Comparison of ENCODE assay signal across 17 cellular contexts in the genomic region with DNA sequence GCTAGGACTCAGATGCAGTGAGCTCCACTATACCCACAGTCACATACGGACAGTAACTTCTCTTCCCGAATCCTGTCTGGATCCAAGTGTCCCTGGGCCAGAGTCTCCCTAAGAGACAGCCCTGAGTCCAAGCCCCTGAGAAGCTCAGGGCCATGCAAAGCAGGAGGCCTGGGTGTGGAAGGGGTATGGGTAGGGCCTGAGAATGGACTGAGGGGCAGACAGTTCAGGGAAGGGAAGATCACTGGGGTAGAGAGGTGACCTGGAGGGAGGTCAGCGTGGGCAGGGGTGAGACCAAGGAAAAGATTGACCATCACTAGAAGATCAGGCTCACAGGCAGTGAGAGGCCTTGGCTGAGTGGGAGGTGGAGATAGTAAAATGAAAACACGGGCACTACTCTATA. TPM values are rescaled to one million over a fixed set of nuclear protein-coding genes. Genes with fewer than 3 reads are reported as not detected.
DNase-seq lines count a peak whose midpoint lies in the region; ATAC-seq and TF ChIP-seq lines count a peak whose summit lies in the region.
"Had no signal": no experiment of that assay in that cellular context is flagged by ENCODE, and none has a peak within 500 bp of the region (broad histone marks: within the 10 kb centered on the region; RNA-seq: fewer than 3 reads in every experiment).

No MANE protein-coding gene starts in this region.

- peak overlapping the region; percentile 0 for H3K4me3 Mint-ChIP-seq in glutamatergic neuron (ENCODE audit: unreplicated experiment)
- H3K4me3 Mint-ChIP-seq: CD4-positive, CD25-positive, alpha-beta regulatory T cell; H9 had no signal

- H3K9me3 Mint-ChIP-seq in glutamatergic neuron (ENCODE audit: unreplicated experiment), result peaks cover 4% of the 10 kb centered on the region
- H3K9me3 Mint-ChIP-seq: H9 had no signal

- H3K9me3 ChIP-seq in AG04450 (ENCODE audit: control insufficient read depth, insufficient read depth, low read length) (peaks cover 3% of the 10 kb centered on the region), thyroid gland (no peaks in the 10 kb centered on the region)
- H3K9me3 ChIP-seq in effector memory CD4-positive, alpha-beta T cell (ENCODE audit: control insufficient read depth, low read length), result no peaks in the 10 kb centered on the region

- no peak for ATAC-seq in GM19395 (IDR thresholded peaks at IDR 0.05; ENCODE audit: unreplicated experiment)

- no peak overlapping the region for H3K27ac Mint-ChIP-seq in glutamatergic neuron (ENCODE audit: unreplicated experiment)
- H3K27ac Mint-ChIP-seq: CD4-positive, CD25-positive, alpha-beta regulatory T cell had no signal

- H3K4me1 Mint-ChIP-seq in glutamatergic neuron (ENCODE audit: low read depth, unreplicated experiment), result peaks cover 35% of the 10 kb centered on the region

- H3K36me3 Mint-ChIP-seq in glutamatergic neuron (ENCODE audit: unreplicated experiment), result peaks cover 13% of the 10 kb centered on the region

- DNase-seq in AG04450 (ENCODE audit: low read depth, low spot score) (no peak), RWPE1 (ENCODE audit: low spot score) (no peak), glutamatergic neuron (no peak), thyroid gland (no peak)
- DNase-seq in effector memory CD4-positive, alpha-beta T cell, result no peak
- no peak for DNase-seq in activated T-cell treated with anti-CD3 and anti-CD28 coated beads, Interleukin-2, amount 50 U/mL, for 48 hours
- DNase-seq: ACHN; Calu3; CD4-positive, CD25-positive, alpha-beta regulatory T cell; H9; NCI-H1105 treated with DMSO at 0.1 percent for 48 hours; NCI-H1694 treated with DMSO at 0.1 percent for 48 hours; NCI-H2107; NCI-H2227 treated with DMSO at 0.1 percent for 48 hours; NCI-H524 had no signal

- no peaks in the 10 kb centered on the region for H3K36me3 ChIP-seq in thyroid gland
- no peaks in the 10 kb centered on the region for H3K36me3 ChIP-seq in effector memory CD4-positive, alpha-beta T cell (ENCODE audit: control insufficient read depth, insufficient read depth, low read length)

- H3K27me3 ChIP-seq in AG04450 (ENCODE audit: control insufficient read depth, insufficient read depth, low read length), result no peaks in the 10 kb centered on the region
- H3K27me3 ChIP-seq in thyroid gland, result no peaks in the 10 kb centered on the region
- H3K27me3 ChIP-seq in effector memory CD4-positive, alpha-beta T cell (replicated peaks; ENCODE audit: control insufficient read depth, insufficient read depth, low read length, poor library complexity, severe bottlenecking), result no peaks in the 10 kb centered on the region

- POLR2A ChIA-PET in AG04450 (lab: Yijun Ruan, JAX), result no interaction called here
- POLR2A ChIA-PET in RWPE1 (lab: Yijun Ruan, JAX; ENCODE audit: low non-redundant PET), result no interaction called here

- H3K4me3 ChIP-seq in AG04450 (ENCODE audit: low read depth, low read length) (no peak overlapping the region), thyroid gland (replicated peaks in 1 of 3) (no peak overlapping the region)
- no peak overlapping the region for H3K4me3 ChIP-seq in effector memory CD4-positive, alpha-beta T cell (ENCODE audit: insufficient read depth, low read depth, low read length, poor library complexity, severe bottlenecking)

- intact Hi-C loops in thyroid gland (cut with DNase I), result no loop called here

- peaks cover 50 to 74% of the 10 kb centered on the region in 2 donors for H3K4me1 ChIP-seq in thyroid gland
- no peaks in the 10 kb centered on the region for H3K4me1 ChIP-seq in effector memory CD4-positive, alpha-beta T cell (ENCODE audit: control insufficient read depth, insufficient read depth, low read length, poor library complexity, severe bottlenecking)

- CTCF ChIA-PET in AG04450 (lab: Charles Lee) (interaction anchor here (0.8 kb wide), 1 partner anchor 68 kb away, joined by 3 read pairs; no protein-coding TSS in a partner anchor), RWPE1 (lab: Yijun Ruan, JAX) (no interaction called here)

- 95 to 96% methylated on average over 4 of the region's 4 CpGs for WGBS in thyroid gland, 2 donors

- H3K27ac ChIP-seq in AG04450 (ENCODE audit: low read depth, low read length) (peak overlapping the region; percentile 94), RWPE1 (peak overlapping the region; percentile 93), thyroid gland (peak overlapping the region; percentile 90 to 98 (median 94))
- no peak overlapping the region for H3K27ac ChIP-seq in effector memory CD4-positive, alpha-beta T cell (ENCODE audit: insufficient read depth, low read length, poor library complexity, severe bottlenecking)
- H3K27ac ChIP-seq: HL-60 had no signal

- TF ChIP-seq CTCF in AG04450 (IDR thresholded peaks at IDR 0.05; ENCODE audit: low read depth, low read length) (no peak), RWPE1 (conservative IDR thresholded peaks at IDR 0.05; ENCODE audit: low read depth) (no peak), glutamatergic neuron (IDR thresholded peaks at IDR 0.05; ENCODE audit: partially characterized antibody, unreplicated experiment) (no peak), thyroid gland (IDR thresholded peaks at IDR 0.05) (no peak)

- peaks cover 6% of the 10 kb centered on the region for H3K27me3 Mint-ChIP-seq in glutamatergic neuron (ENCODE audit: unreplicated experiment)

- no peak for TF ChIP-seq POLR2A in thyroid gland (IDR thresholded peaks at IDR 0.05)

RNA-seq across cellular contexts. Expression of gene RPS6KA2, which starts 8.8 kb away (rescaled TPM):
- polyA plus RNA-seq in AG04450 (2011; rRNA removed), result 70.9 and 76.6 TPM in 2 replicates
- 86.5 and 107 TPM in 2 replicates for polyA minus RNA-seq in AG04450 (2011; rRNA and poly(A)+ RNA removed)
- total RNA-seq in glutamatergic neuron (ENCODE audit: unreplicated experiment) (109 TPM), thyroid gland (100 to 1,000 TPM in 1 of 4 donors, 10 to 100 TPM in 3; 64.9 to 101 (median 81.6) TPM)

RNA-seq across cellular contexts. Expression of gene RAMACL, which starts 31.8 kb away (rescaled TPM):
- 0.77 and 0.87 TPM in 2 replicates for polyA plus RNA-seq in AG04450 (2011; rRNA removed)
- polyA minus RNA-seq in AG04450 (2011; rRNA and poly(A)+ RNA removed), result 2.8 and 3.5 TPM in 2 replicates
- total RNA-seq in glutamatergic neuron (ENCODE audit: unreplicated experiment) (9.5 TPM), thyroid gland (10 to 100 TPM in 1 of 4 donors, 1 to 10 TPM in 3; 3.7 to 13.4 (median 9.0) TPM)
